In the genomic region with DNA sequence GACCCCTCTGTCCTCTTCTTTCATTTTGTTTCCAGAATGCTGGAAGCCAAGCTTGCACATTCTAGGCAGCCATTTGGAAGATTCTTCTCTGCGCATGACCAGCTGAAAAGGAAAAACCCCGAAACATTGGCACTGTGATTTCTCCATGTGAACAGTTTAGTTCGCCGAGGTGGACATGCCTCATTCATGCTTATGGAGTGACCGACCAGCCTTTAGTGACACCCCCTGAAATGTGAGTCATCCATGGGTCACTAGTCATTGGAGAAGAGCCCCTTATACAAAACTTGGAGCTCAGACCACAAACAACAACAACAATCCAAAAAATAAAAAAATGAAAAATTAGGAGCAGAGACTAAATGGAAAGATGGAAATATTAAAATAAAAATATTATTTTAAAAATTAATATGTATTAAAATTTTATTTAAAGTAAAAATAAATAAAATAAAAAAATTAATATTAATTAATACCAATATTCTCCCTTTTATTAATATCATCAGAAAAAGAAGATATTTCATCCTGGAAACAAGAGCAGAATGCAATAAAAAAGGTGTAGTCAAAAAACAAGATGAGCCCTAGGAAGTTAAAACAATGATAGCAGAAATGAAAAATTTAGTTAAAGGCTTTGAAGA, we compare ENCODE assay signal across 2 cellular contexts.
TF ChIP-seq lines count a peak whose summit lies in the region.

No MANE protein-coding gene starts in this region.

TF ChIP-seq in SK-N-SH, 30 proteins besides CTCF, POLR2A, EP300 and RAD21:
- TF ChIP-seq RCOR1 (IDR thresholded peaks at IDR 0.05; ENCODE audit: low read length) (no peak), GABPA (IDR thresholded peaks at IDR 0.05; ENCODE audit: low read depth) (no peak), RXRA (IDR thresholded peaks at IDR 0.05; ENCODE audit: borderline replicate concordance, low read depth) (no peak), YY1 (IDR thresholded peaks at IDR 0.05; ENCODE audit: low read depth) (no peak), USF1 (IDR thresholded peaks at IDR 0.05; ENCODE audit: borderline replicate concordance, low read depth) (no peak), NRF1 (IDR thresholded peaks at IDR 0.05; ENCODE audit: low read depth, low read length) (no peak), RFX5 (IDR thresholded peaks at IDR 0.05; ENCODE audit: low read length) (no peak), TEAD4 (IDR thresholded peaks at IDR 0.05; ENCODE audit: borderline replicate concordance, insufficient read depth) (no peak), SIN3A (IDR thresholded peaks at IDR 0.05; ENCODE audit: borderline replicate concordance, low read depth, low read length) (no peak), TCF12 (IDR thresholded peaks at IDR 0.05) (no peak), SMC3 (IDR thresholded peaks at IDR 0.05; ENCODE audit: low read depth, low read length) (no peak), MEF2A (IDR thresholded peaks at IDR 0.05; ENCODE audit: borderline replicate concordance, low read depth) (no peak), REST (IDR thresholded peaks at IDR 0.05; ENCODE audit: low read depth, low read length) (no peak), EZH2phosphoT487 (IDR thresholded peaks at IDR 0.05; ENCODE audit: borderline replicate concordance, low read depth) (no peak)
- TF ChIP-seq, protein P1, sequence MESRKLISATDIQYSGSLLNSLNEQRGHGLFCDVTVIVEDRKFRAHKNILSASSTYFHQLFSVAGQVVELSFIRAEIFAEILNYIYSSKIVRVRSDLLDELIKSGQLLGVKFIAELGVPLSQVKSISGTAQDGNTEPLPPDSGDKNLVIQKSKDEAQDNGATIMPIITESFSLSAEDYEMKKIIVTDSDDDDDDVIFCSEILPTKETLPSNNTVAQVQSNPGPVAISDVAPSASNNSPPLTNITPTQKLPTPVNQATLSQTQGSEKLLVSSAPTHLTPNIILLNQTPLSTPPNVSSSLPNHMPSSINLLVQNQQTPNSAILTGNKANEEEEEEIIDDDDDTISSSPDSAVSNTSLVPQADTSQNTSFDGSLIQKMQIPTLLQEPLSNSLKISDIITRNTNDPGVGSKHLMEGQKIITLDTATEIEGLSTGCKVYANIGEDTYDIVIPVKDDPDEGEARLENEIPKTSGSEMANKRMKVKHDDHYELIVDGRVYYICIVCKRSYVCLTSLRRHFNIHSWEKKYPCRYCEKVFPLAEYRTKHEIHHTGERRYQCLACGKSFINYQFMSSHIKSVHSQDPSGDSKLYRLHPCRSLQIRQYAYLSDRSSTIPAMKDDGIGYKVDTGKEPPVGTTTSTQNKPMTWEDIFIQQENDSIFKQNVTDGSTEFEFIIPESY (IDR thresholded peaks at IDR 0.05; ENCODE audit: borderline replicate concordance, low read depth), result no peak

TF ChIP-seq in SK-N-SH treated with all-trans-retinoic acid at 6 μM for 48 hours, 23 proteins besides CTCF, POLR2A, EP300 and RAD21:
- TF ChIP-seq ARNTL (CRISPR knock-in tag; IDR thresholded peaks at IDR 0.05; ENCODE audit: borderline replicate concordance, low read depth) (no peak), ISL1 (CRISPR knock-in tag; IDR thresholded peaks at IDR 0.05) (no peak), ZNF70 (CRISPR knock-in tag; IDR thresholded peaks at IDR 0.05) (no peak), ZFP30 (CRISPR knock-in tag; IDR thresholded peaks at IDR 0.05) (no peak), GLIS3 (CRISPR knock-in tag; IDR thresholded peaks at IDR 0.05) (no peak)
